In the genomic region with DNA sequence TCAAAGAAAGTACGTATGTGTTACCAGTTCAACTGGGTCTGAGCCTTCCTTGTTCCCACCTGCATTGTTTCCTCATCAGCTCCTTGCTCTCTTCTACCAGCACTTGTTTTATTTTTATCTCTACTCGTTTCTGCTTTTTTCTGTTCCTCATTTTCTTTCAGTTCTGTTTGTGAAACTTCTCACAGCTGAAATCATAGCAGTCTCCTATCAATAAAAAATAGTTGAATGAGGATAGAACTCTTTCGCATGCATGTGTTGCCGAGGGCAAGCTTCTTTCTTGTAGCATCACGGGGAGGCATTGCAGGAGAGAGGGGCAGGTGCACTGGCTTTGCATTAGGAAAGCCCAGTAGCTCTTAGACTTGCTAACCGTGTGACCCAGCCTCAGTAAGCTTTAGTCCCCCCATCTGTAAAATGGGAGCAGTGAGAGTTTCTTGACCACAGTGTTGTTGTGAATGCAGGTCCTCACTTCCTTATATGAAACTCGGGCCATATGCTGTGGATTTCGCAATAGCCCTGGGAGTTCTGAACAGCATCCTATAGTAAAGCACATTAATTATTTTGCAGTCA, we compare ENCODE assay signal across 11 cellular contexts. TPM values are rescaled to one million over a fixed set of nuclear protein-coding genes. Genes with fewer than 3 reads are reported as not detected.
DNase-seq lines count a peak whose midpoint lies in the region; ATAC-seq and TF ChIP-seq lines count a peak whose summit lies in the region.
"Had no signal": no experiment of that assay in that cellular context is flagged by ENCODE, and none has a peak within 500 bp of the region (broad histone marks: within the 10 kb centered on the region; RNA-seq: fewer than 3 reads in every experiment).

No MANE protein-coding gene starts in this region.

- TF ChIP-seq EP300 in gastroesophageal sphincter (IDR thresholded peaks at IDR 0.05) (no peak), suprapubic skin (IDR thresholded peaks at IDR 0.05) (no peak)

- TF ChIP-seq CTCF in GM13977 (IDR thresholded peaks at IDR 0.05; ENCODE audit: extremely low read depth, insufficient read depth, missing control alignments), result no peak
- no peak for TF ChIP-seq CTCF in gastroesophageal sphincter (IDR thresholded peaks at IDR 0.05)
- no peak for TF ChIP-seq CTCF in suprapubic skin (IDR thresholded peaks at IDR 0.05)

- peaks cover 2% of the 10 kb centered on the region for H3K4me1 Mint-ChIP-seq in T-helper 17 cell
- peaks cover 5% of the 10 kb centered on the region for H3K4me1 Mint-ChIP-seq in activated CD4-positive, alpha-beta T cell treated with anti-CD3 and anti-CD28 coated beads, Interleukin-2, amount 10 ng/mL, durations not matched to agents 24 days and 14 days

- H3K36me3 ChIP-seq in gastroesophageal sphincter, result peaks cover 0 to 59% of the 10 kb centered on the region in 2 donors
- H3K36me3 ChIP-seq in suprapubic skin, result peaks cover 11% of the 10 kb centered on the region

- no peak overlapping the region for H3K4me3 Mint-ChIP-seq in T-helper 17 cell
- no peak overlapping the region for H3K4me3 Mint-ChIP-seq in activated CD4-positive, alpha-beta T cell treated with anti-CD3 and anti-CD28 coated beads, Interleukin-2, amount 10 ng/mL, durations not matched to agents 24 days and 14 days

- 63 to 80% methylated on average over 3 to 5 of the region's 8 CpGs for WGBS in gastroesophageal sphincter (ENCODE audit: low coverage in 1 of 2), 2 donors
- 84% methylated on average over 8 of the region's 8 CpGs for WGBS in suprapubic skin

- DNase-seq in GM13977 (ENCODE audit: low spot score) (peak; percentile 44), T-helper 17 cell (no peak), head of caudate nucleus (no peak), suprapubic skin (ENCODE audit: low spot score in 2 of 2) (no peak)
- DNase-seq in activated CD4-positive, alpha-beta T cell treated with anti-CD3 and anti-CD28 coated beads, Interleukin-2, amount 10 ng/mL, durations not matched to agents 24 days and 14 days, result no peak
- DNase-seq: left ventricle myocardium superior; stimulated activated CD4-positive, alpha-beta T cell treated with anti-CD3 and anti-CD28 coated beads, Interleukin-15, amount 100 ng/mL, for 24 hours had no signal

- H3K4me3 ChIP-seq in gastroesophageal sphincter, result no peak overlapping the region
- no peak overlapping the region for H3K4me3 ChIP-seq in suprapubic skin

- H3K9me3 ChIP-seq in T-helper 17 cell (ENCODE audit: control insufficient read depth, low read length, poor library complexity, severe bottlenecking), result no peaks in the 10 kb centered on the region
- H3K9me3 ChIP-seq in gastroesophageal sphincter, result no peaks in the 10 kb centered on the region
- no peaks in the 10 kb centered on the region for H3K9me3 ChIP-seq in suprapubic skin

- no peaks in the 10 kb centered on the region for H3K27me3 Mint-ChIP-seq in T-helper 17 cell
- H3K27me3 Mint-ChIP-seq in activated CD4-positive, alpha-beta T cell treated with anti-CD3 and anti-CD28 coated beads, Interleukin-2, amount 10 ng/mL, durations not matched to agents 24 days and 14 days, result no peaks in the 10 kb centered on the region

- intact Hi-C loops in head of caudate nucleus (cut with DNase I), result no loop called here
- intact Hi-C loops in activated CD4-positive, alpha-beta T cell treated with anti-CD3 and anti-CD28 coated beads, Interleukin-2, amount 10 ng/mL, durations not matched to agents 24 days and 14 days (cut with micrococcal nuclease), result no loop called here

- H3K36me3 Mint-ChIP-seq in T-helper 17 cell (ENCODE audit: low read depth), result peaks cover 2% of the 10 kb centered on the region
- peaks cover 37% of the 10 kb centered on the region for H3K36me3 Mint-ChIP-seq in activated CD4-positive, alpha-beta T cell treated with anti-CD3 and anti-CD28 coated beads, Interleukin-2, amount 10 ng/mL, durations not matched to agents 24 days and 14 days (ENCODE audit: low read depth)

- in situ Hi-C loops in GM13977 (cut with MboI; ENCODE audit: low pct_unique_long_range_greater_than_20kb, low sequenced_read_pairs, unreplicated experiment), result loop anchor here (25.0 kb wide), 1 partner anchor 278 kb away; a partner anchor contains a TSS

- H3K27ac Mint-ChIP-seq in T-helper 17 cell, result no peak overlapping the region
- H3K27ac Mint-ChIP-seq in activated CD4-positive, alpha-beta T cell treated with anti-CD3 and anti-CD28 coated beads, Interleukin-2, amount 10 ng/mL, durations not matched to agents 24 days and 14 days, result no peak overlapping the region

- H3K4me1 ChIP-seq in gastroesophageal sphincter (peaks cover 0 to 10% (median 0%) of the 10 kb centered on the region in 3 donors), suprapubic skin (peaks cover 9% of the 10 kb centered on the region)

- no peaks in the 10 kb centered on the region for H3K9me3 Mint-ChIP-seq in activated CD4-positive, alpha-beta T cell treated with anti-CD3 and anti-CD28 coated beads, Interleukin-2, amount 10 ng/mL, durations not matched to agents 24 days and 14 days

- H3K27me3 ChIP-seq in gastroesophageal sphincter (no peaks in the 10 kb centered on the region), suprapubic skin (no peaks in the 10 kb centered on the region)

- TF ChIP-seq POLR2A in gastroesophageal sphincter (IDR thresholded peaks at IDR 0.05) (no peak), suprapubic skin (IDR thresholded peaks at IDR 0.05) (no peak)

- H3K27ac ChIP-seq in gastroesophageal sphincter (no peak overlapping the region), suprapubic skin (no peak overlapping the region)

- ATAC-seq in GM21423 (IDR thresholded peaks at IDR 0.05; ENCODE audit: unreplicated experiment) (peak; percentile 61), HG03280 (IDR thresholded peaks at IDR 0.05; ENCODE audit: unreplicated experiment) (peak; percentile 75), T-helper 17 cell (peak; percentile 32), gastroesophageal sphincter (no peak)
- ATAC-seq: left ventricle myocardium superior had no signal

RNA-seq across cellular contexts. Expression of a gene that starts 24.7 kb away (rescaled TPM):
- total RNA-seq in T-helper 17 cell (10 to 100 TPM; 54.7 to 72.1 TPM), gastroesophageal sphincter (10 to 100 TPM; 15.2 to 26.6 (median 22.5) TPM), suprapubic skin (10 to 100 TPM; 19.1 to 68.4 (median 32.5) TPM)
- 18.3 and 19.3 TPM in 2 replicates for total RNA-seq in activated CD4-positive, alpha-beta T cell treated with anti-CD3 and anti-CD28 coated beads, Interleukin-2, amount 10 ng/mL, durations not matched to agents 24 days and 14 days

RNA-seq across cellular contexts. Expression of a gene that starts 24.8 kb away (rescaled TPM):
- 10 to 100 TPM; 31.9 to 35.8 TPM for total RNA-seq in T-helper 17 cell
- 10 to 100 TPM; 14.3 to 17.3 (median 16.0) TPM for total RNA-seq in gastroesophageal sphincter
- 13.6 and 15.4 TPM in 2 replicates for total RNA-seq in activated CD4-positive, alpha-beta T cell treated with anti-CD3 and anti-CD28 coated beads, Interleukin-2, amount 10 ng/mL, durations not matched to agents 24 days and 14 days
- 10 to 100 TPM in 3 of 4 donors, 1 to 10 TPM in 1; 9.7 to 16.9 (median 12.0) TPM for total RNA-seq in suprapubic skin

RNA-seq across cellular contexts. Expression of a gene that starts 57.7 kb away (rescaled TPM):
- not detected for total RNA-seq in T-helper 17 cell
- 10 to 100 TPM; 44.0 to 82.4 (median 56.1) TPM for total RNA-seq in gastroesophageal sphincter
- total RNA-seq in activated CD4-positive, alpha-beta T cell treated with anti-CD3 and anti-CD28 coated beads, Interleukin-2, amount 10 ng/mL, durations not matched to agents 24 days and 14 days, result 0.14 TPM in 1 of 2 replicates, not detected in the other
- total RNA-seq in suprapubic skin, result 10 to 100 TPM in 2 of 4 donors, 1 to 10 TPM in 2; 6.6 to 21.7 (median 13.8) TPM
- total RNA-seq: endothelial cell of umbilical vein had no signal
